ENCODE assay signal across 1 cellular context in the genomic region with DNA sequence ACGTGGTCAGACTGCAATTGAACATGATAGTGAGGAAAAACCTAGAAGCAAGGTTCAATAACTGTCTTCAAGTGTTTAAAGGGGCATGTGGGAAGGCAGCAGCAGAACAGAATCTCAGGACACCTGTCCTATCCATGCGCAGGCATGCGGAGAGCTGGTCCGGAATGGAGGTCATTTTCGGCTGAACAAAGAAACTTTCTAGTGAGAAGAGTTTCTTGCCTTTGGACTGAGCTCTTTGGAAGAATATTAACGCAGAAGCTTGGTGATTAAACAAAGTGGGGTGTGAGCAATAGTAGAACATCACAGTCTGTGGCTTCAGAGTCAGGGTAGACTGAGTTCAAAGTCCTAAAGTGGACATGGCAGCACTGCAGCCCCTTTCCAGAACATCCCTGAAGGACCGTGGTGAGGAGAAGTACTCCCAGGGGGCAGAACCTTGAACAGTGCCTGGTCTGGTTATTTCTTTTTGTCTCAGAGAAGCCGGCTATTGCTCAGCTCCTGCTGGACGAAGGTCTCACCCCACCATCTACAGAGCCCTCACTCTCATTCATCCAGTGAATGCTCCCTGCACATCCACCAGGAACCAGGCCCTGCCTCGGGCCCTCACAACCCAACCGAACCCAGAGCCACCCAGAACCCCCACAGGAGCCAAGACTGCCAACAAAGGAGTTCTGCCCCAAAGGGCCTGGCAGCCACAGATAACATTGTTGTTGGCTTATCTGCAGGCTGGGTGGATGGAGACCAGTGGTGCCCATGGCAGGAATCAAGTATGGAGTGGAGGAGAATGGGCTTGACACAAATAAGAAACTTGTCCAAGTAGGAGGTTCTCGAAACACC.
TF ChIP-seq lines count a peak whose summit lies in the region.

No MANE protein-coding gene starts in this region.

TF ChIP-seq in HepG2, 621 proteins besides CTCF, POLR2A, EP300 and RAD21 (continued from another document and continues in another):
- TF ChIP-seq HNF4G (IDR thresholded peaks at IDR 0.05; ENCODE audit: borderline replicate concordance, low read depth, low read length): peak; percentile 63; the same call in 1 of the 2 replicates
- 0 out of 2 replicates have a peak, but pooled peaks have one; percentile 52 for TF ChIP-seq HNF4G (CRISPR knock-in tag; IDR thresholded peaks at IDR 0.05; ENCODE audit: borderline replicate concordance, low read depth)
- peak; percentile 80 for TF ChIP-seq TEAD3 (CRISPR knock-in tag; optimal IDR thresholded peaks at IDR 0.05; ENCODE audit: borderline replicate concordance)
- peak; percentile 38; the same call in 1 of the 2 replicates for TF ChIP-seq PITX1 (CRISPR knock-in tag; IDR thresholded peaks at IDR 0.05)
- TF ChIP-seq, protein P1, sequence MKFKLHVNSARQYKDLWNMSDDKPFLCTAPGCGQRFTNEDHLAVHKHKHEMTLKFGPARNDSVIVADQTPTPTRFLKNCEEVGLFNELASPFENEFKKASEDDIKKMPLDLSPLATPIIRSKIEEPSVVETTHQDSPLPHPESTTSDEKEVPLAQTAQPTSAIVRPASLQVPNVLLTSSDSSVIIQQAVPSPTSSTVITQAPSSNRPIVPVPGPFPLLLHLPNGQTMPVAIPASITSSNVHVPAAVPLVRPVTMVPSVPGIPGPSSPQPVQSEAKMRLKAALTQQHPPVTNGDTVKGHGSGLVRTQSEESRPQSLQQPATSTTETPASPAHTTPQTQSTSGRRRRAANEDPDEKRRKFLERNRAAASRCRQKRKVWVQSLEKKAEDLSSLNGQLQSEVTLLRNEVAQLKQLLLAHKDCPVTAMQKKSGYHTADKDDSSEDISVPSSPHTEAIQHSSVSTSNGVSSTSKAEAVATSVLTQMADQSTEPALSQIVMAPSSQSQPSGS (CRISPR knock-in tag; IDR thresholded peaks at IDR 0.05): no peak
- TF ChIP-seq MBD4 (IDR thresholded peaks at IDR 0.05; ENCODE audit: borderline replicate concordance, low read length): peak; percentile 34; the same call in 1 of the 2 replicates
- TF ChIP-seq THAP11 (CRISPR knock-in tag; IDR thresholded peaks at IDR 0.05): peak; percentile 22; the same call in 1 of the 2 replicates
- TF ChIP-seq ISL2 (CRISPR knock-in tag; IDR thresholded peaks at IDR 0.05): peak; percentile 72
- TF ChIP-seq ZNF34 (CRISPR knock-in tag; IDR thresholded peaks at IDR 0.05; ENCODE audit: borderline replicate concordance): no peak
- no peak for TF ChIP-seq ZNF850 (CRISPR knock-in tag; conservative IDR thresholded peaks at IDR 0.05)
- TF ChIP-seq, protein P2, sequence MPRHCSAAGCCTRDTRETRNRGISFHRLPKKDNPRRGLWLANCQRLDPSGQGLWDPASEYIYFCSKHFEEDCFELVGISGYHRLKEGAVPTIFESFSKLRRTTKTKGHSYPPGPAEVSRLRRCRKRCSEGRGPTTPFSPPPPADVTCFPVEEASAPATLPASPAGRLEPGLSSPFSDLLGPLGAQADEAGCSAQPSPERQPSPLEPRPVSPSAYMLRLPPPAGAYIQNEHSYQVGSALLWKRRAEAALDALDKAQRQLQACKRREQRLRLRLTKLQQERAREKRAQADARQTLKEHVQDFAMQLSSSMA (CRISPR knock-in tag; IDR thresholded peaks at IDR 0.05): no peak
- peak; percentile 72 for TF ChIP-seq TCF7 (IDR thresholded peaks at IDR 0.05; ENCODE audit: low read depth)
- TF ChIP-seq POLR2AphosphoS5 (IDR thresholded peaks at IDR 0.05; ENCODE audit: low read depth, low read length): no peak
- no peak for TF ChIP-seq ZNF724P (CRISPR knock-in tag; IDR thresholded peaks at IDR 0.05; ENCODE audit: borderline replicate concordance)
- peak; percentile 67; the same call in 1 of the 2 replicates for TF ChIP-seq ZBTB7B (CRISPR knock-in tag; IDR thresholded peaks at IDR 0.05)
- TF ChIP-seq ZNF230 (CRISPR knock-in tag; IDR thresholded peaks at IDR 0.05): 0 out of 2 replicates have a peak, but pooled peaks have one; percentile 30
- TF ChIP-seq RNF2 (conservative IDR thresholded peaks at IDR 0.05; ENCODE audit: low read depth): 0 out of 2 replicates have a peak, but pooled peaks have one; percentile 25
- TF ChIP-seq PHF8 (CRISPR knock-in tag; IDR thresholded peaks at IDR 0.05): peak; percentile 31; the same call in 1 of the 2 replicates
- TF ChIP-seq, protein P3, sequence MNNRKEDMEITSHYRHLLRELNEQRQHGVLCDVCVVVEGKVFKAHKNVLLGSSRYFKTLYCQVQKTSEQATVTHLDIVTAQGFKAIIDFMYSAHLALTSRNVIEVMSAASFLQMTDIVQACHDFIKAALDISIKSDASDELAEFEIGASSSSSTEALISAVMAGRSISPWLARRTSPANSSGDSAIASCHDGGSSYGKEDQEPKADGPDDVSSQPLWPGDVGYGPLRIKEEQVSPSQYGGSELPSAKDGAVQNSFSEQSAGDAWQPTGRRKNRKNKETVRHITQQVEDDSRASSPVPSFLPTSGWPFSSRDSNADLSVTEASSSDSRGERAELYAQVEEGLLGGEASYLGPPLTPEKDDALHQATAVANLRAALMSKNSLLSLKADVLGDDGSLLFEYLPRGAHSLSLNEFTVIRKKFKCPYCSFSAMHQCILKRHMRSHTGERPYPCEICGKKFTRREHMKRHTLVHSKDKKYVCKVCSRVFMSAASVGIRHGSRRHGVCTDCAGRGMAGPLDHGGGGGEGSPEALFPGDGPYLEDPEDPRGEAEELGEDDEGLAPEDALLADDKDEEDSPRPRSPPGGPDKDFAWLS (CRISPR knock-in tag; IDR thresholded peaks at IDR 0.05; ENCODE audit: borderline replicate concordance): no peak
- TF ChIP-seq ZNF282 (IDR thresholded peaks at IDR 0.05; ENCODE audit: partially characterized antibody): no peak
- TF ChIP-seq ZZZ3 (CRISPR knock-in tag; IDR thresholded peaks at IDR 0.05; ENCODE audit: borderline replicate concordance): no peak
- peak; percentile 23; the same call in 1 of the 2 replicates for TF ChIP-seq ZSCAN25 (CRISPR knock-in tag; IDR thresholded peaks at IDR 0.05)
- TF ChIP-seq MAZ (IDR thresholded peaks at IDR 0.05; ENCODE audit: borderline replicate concordance, low read depth, low read length): no peak
- TF ChIP-seq MAZ (CRISPR knock-in tag; IDR thresholded peaks at IDR 0.05; ENCODE audit: low read depth): no peak
- TF ChIP-seq, protein P4, sequence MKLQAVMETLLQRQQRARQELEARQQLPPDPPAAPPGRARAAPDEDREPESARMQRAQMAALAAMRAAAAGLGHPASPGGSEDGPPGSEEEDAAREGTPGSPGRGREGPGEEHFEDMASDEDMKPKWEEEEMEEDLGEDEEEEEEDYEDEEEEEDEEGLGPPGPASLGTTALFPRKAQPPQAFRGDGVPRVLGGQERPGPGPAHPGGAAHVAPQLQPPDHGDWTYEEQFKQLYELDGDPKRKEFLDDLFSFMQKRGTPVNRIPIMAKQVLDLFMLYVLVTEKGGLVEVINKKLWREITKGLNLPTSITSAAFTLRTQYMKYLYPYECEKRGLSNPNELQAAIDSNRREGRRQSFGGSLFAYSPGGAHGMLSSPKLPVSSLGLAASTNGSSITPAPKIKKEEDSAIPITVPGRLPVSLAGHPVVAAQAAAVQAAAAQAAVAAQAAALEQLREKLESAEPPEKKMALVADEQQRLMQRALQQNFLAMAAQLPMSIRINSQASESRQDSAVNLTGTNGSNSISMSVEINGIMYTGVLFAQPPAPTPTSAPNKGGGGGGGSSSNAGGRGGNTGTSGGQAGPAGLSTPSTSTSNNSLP (IDR thresholded peaks at IDR 0.05; ENCODE audit: low read depth, low read length): peak; percentile 72; the same call in 1 of the 2 replicates
- TF ChIP-seq KLF15 (CRISPR knock-in tag; IDR thresholded peaks at IDR 0.05; ENCODE audit: borderline replicate concordance): 0 out of 2 replicates have a peak, but pooled peaks have one; percentile 14
- peak; percentile 22; the same call in 1 of the 2 replicates for TF ChIP-seq TBX2 (CRISPR knock-in tag; IDR thresholded peaks at IDR 0.05; ENCODE audit: borderline replicate concordance)
- TF ChIP-seq, protein P5, sequence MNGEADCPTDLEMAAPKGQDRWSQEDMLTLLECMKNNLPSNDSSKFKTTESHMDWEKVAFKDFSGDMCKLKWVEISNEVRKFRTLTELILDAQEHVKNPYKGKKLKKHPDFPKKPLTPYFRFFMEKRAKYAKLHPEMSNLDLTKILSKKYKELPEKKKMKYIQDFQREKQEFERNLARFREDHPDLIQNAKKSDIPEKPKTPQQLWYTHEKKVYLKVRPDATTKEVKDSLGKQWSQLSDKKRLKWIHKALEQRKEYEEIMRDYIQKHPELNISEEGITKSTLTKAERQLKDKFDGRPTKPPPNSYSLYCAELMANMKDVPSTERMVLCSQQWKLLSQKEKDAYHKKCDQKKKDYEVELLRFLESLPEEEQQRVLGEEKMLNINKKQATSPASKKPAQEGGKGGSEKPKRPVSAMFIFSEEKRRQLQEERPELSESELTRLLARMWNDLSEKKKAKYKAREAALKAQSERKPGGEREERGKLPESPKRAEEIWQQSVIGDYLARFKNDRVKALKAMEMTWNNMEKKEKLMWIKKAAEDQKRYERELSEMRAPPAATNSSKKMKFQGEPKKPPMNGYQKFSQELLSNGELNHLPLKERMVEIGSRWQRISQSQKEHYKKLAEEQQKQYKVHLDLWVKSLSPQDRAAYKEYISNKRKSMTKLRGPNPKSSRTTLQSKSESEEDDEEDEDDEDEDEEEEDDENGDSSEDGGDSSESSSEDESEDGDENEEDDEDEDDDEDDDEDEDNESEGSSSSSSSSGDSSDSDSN (CRISPR knock-in tag; IDR thresholded peaks at IDR 0.05): no peak
- TF ChIP-seq ZFP36L1 (CRISPR knock-in tag; IDR thresholded peaks at IDR 0.05): 0 out of 2 replicates have a peak, but pooled peaks have one; percentile 41
- no peak for TF ChIP-seq GTF3A (CRISPR knock-in tag; conservative IDR thresholded peaks at IDR 0.05)
- TF ChIP-seq, protein P6, sequence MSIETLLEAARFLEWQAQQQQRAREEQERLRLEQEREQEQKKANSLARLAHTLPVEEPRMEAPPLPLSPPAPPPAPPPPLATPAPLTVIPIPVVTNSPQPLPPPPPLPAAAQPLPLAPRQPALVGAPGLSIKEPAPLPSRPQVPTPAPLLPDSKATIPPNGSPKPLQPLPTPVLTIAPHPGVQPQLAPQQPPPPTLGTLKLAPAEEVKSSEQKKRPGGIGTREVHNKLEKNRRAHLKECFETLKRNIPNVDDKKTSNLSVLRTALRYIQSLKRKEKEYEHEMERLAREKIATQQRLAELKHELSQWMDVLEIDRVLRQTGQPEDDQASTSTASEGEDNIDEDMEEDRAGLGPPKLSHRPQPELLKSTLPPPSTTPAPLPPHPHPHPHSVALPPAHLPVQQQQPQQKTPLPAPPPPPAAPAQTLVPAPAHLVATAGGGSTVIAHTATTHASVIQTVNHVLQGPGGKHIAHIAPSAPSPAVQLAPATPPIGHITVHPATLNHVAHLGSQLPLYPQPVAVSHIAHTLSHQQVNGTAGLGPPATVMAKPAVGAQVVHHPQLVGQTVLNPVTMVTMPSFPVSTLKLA (IDR thresholded peaks at IDR 0.05): 0 out of 2 replicates have a peak, but pooled peaks have one; percentile 31
- TF ChIP-seq ZNF644 (CRISPR knock-in tag; IDR thresholded peaks at IDR 0.05; ENCODE audit: low read depth): peak; percentile 35; the same call in 1 of the 2 replicates
- TF ChIP-seq HDAC2 (CRISPR knock-in tag; IDR thresholded peaks at IDR 0.05): peak; percentile 80
- TF ChIP-seq, protein P7, sequence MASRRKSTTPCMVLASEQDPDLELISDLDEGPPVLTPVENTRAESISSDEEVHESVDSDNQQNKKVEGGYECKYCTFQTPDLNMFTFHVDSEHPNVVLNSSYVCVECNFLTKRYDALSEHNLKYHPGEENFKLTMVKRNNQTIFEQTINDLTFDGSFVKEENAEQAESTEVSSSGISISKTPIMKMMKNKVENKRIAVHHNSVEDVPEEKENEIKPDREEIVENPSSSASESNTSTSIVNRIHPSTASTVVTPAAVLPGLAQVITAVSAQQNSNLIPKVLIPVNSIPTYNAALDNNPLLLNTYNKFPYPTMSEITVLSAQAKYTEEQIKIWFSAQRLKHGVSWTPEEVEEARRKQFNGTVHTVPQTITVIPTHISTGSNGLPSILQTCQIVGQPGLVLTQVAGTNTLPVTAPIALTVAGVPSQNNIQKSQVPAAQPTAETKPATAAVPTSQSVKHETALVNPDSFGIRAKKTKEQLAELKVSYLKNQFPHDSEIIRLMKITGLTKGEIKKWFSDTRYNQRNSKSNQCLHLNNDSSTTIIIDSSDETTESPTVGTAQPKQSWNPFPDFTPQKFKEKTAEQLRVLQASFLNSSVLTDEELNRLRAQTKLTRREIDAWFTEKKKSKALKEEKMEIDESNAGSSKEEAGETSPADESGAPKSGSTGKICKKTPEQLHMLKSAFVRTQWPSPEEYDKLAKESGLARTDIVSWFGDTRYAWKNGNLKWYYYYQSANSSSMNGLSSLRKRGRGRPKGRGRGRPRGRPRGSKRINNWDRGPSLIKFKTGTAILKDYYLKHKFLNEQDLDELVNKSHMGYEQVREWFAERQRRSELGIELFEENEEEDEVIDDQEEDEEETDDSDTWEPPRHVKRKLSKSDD (CRISPR knock-in tag; IDR thresholded peaks at IDR 0.05; ENCODE audit: low read depth): 0 out of 2 replicates have a peak, but pooled peaks have one; percentile 36
- peak; percentile 35; the same call in 1 of the 2 replicates for TF ChIP-seq FOSL2 (CRISPR knock-in tag; IDR thresholded peaks at IDR 0.05)
- no peak for TF ChIP-seq MTA1 (CRISPR knock-in tag; IDR thresholded peaks at IDR 0.05; ENCODE audit: borderline replicate concordance)
- TF ChIP-seq ZFY (CRISPR knock-in tag; IDR thresholded peaks at IDR 0.05): no peak
- TF ChIP-seq DNMT3B (CRISPR knock-in tag; conservative IDR thresholded peaks at IDR 0.05): no peak
- TF ChIP-seq, protein P8, sequence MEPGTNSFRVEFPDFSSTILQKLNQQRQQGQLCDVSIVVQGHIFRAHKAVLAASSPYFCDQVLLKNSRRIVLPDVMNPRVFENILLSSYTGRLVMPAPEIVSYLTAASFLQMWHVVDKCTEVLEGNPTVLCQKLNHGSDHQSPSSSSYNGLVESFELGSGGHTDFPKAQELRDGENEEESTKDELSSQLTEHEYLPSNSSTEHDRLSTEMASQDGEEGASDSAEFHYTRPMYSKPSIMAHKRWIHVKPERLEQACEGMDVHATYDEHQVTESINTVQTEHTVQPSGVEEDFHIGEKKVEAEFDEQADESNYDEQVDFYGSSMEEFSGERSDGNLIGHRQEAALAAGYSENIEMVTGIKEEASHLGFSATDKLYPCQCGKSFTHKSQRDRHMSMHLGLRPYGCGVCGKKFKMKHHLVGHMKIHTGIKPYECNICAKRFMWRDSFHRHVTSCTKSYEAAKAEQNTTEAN (CRISPR knock-in tag; conservative IDR thresholded peaks at IDR 0.05): 0 out of 2 replicates have a peak, but pooled peaks have one; percentile 53
- TF ChIP-seq, protein P9, sequence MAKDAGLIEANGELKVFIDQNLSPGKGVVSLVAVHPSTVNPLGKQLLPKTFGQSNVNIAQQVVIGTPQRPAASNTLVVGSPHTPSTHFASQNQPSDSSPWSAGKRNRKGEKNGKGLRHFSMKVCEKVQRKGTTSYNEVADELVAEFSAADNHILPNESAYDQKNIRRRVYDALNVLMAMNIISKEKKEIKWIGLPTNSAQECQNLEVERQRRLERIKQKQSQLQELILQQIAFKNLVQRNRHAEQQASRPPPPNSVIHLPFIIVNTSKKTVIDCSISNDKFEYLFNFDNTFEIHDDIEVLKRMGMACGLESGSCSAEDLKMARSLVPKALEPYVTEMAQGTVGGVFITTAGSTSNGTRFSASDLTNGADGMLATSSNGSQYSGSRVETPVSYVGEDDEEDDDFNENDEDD (CRISPR knock-in tag; IDR thresholded peaks at IDR 0.05; ENCODE audit: borderline replicate concordance): peak; percentile 73; the same call in 1 of the 2 replicates
